28 cellular contexts compared by ENCODE assay signal in genomic region chr10:42801135-42801534, GRCh38. TPM values are rescaled to one million over a fixed set of nuclear protein-coding genes. Genes with fewer than 3 reads are reported as not detected.
A peak's percentile ranks its signal among the peaks of the same experiment; 100 is the strongest.
DNase-seq lines count a peak whose midpoint lies in the region; ATAC-seq, FAIRE-seq and TF ChIP-seq lines count a peak whose summit lies in the region.
"Had no signal": no experiment of that assay in that cellular context is flagged by ENCODE, and none has a peak within 500 bp of the region (broad histone marks: within the 10 kb centered on the region; RNA-seq: fewer than 3 reads in every experiment).

No MANE protein-coding gene starts in this region.

- peaks cover 40% of the 10 kb centered on the region for H3K36me3 ChIP-seq in IMR-90 (ENCODE audit: control insufficient read depth, insufficient read depth, low read length)
- H3K36me3 ChIP-seq in GM12878 (ENCODE audit: control insufficient read depth in 2 of 2, insufficient read depth in 2 of 2, low read length in 1 of 2), result peaks cover 14 to 38% of the 10 kb centered on the region in 2 experiments
- H3K36me3 ChIP-seq in mesendoderm (ENCODE audit: control insufficient read depth, insufficient read depth, low read length), result peaks cover 18% of the 10 kb centered on the region

- H2BK20ac ChIP-seq in IMR-90 (ENCODE audit: low read depth, low read length), result no peak overlapping the region

- no peak for FAIRE-seq in GM12878 (lab: Jason Lieb, UNC)
- FAIRE-seq: kidney, TTC549 had no signal

- H4K5ac ChIP-seq in IMR-90 (ENCODE audit: low read depth, low read length), result no peak overlapping the region
- no peak overlapping the region for H4K5ac ChIP-seq in mesendoderm (ENCODE audit: low read length)

- H3K36me3 Mint-ChIP-seq in activated CD4-positive, alpha-beta T cell treated with anti-CD3 and anti-CD28 coated beads for 36 hours (ENCODE audit: low read depth), result peaks cover 89% of the 10 kb centered on the region
- peaks cover 77% of the 10 kb centered on the region for H3K36me3 Mint-ChIP-seq in activated CD4-positive, alpha-beta T cell treated with anti-CD3 and anti-CD28 coated beads, Interleukin-2, amount 10 ng/mL, durations not matched to agents 7 days and 5 days (ENCODE audit: low read depth)

- no peak overlapping the region for H2AK5ac ChIP-seq in IMR-90 (ENCODE audit: low read depth, low read length)
- no peak overlapping the region for H2AK5ac ChIP-seq in mesendoderm (ENCODE audit: low read length)

- TF ChIP-seq RAD21 in IMR-90 (IDR thresholded peaks at IDR 0.05; ENCODE audit: low read length), result no peak
- TF ChIP-seq RAD21 in GM12878 (IDR thresholded peaks at IDR 0.05; ENCODE audit: insufficient read depth, low read depth, low read length), result no peak

- RAD21 ChIA-PET in GM12878 (lab: Charles Lee; ENCODE audit: unreplicated experiment), result no interaction called here

- POLR2A ChIA-PET in activated CD4-positive, alpha-beta T cell treated with anti-CD3 and anti-CD28 coated beads for 36 hours (lab: Charles Lee), result interaction anchor here (1.5 kb wide), 1 partner anchor 12 kb away, joined by 3 read pairs; no protein-coding TSS in a partner anchor
- POLR2A ChIA-PET in activated CD4-positive, alpha-beta T cell treated with anti-CD3 and anti-CD28 coated beads, Interleukin-2, amount 10 ng/mL, durations not matched to agents 7 days and 5 days (lab: Charles Lee), result no interaction called here
- POLR2A ChIA-PET in IMR-90 (lab: Charles Lee; ENCODE audit: unreplicated experiment), result no interaction called here
- POLR2A ChIA-PET in GM12878 (lab: Charles Lee), result interaction anchor here (1.4 kb wide), 1 partner anchor 18 kb away, joined by 4 read pairs; the partner anchor contains the start of gene BMS1

- in situ Hi-C loops in IMR-90 (cut with MboI; ENCODE audit: low sequenced_read_pairs), result no loop called here
- in situ Hi-C loops in GM12878 (cut with MboI), result no loop called here

- no peak overlapping the region for H2BK120ac ChIP-seq in IMR-90 (ENCODE audit: low read depth, low read length)
- no peak overlapping the region for H2BK120ac ChIP-seq in mesendoderm (ENCODE audit: low read depth, low read length)

- H3K56ac ChIP-seq in IMR-90 (ENCODE audit: extremely low read depth, insufficient read depth, low read length), result no peak overlapping the region
- no peak overlapping the region for H3K56ac ChIP-seq in mesendoderm (ENCODE audit: low read length)

- TF ChIP-seq EP300 in GM12878 (IDR thresholded peaks at IDR 0.05; ENCODE audit: borderline replicate concordance in 1 of 2, control insufficient read depth in 1 of 2, low read depth in 2 of 2, low read length in 2 of 2), result no peak

- H2AK9ac ChIP-seq in IMR-90 (replicated peaks; ENCODE audit: low read depth, low read length, poor library complexity), result no peak overlapping the region

- H3K27me3 Mint-ChIP-seq in activated CD4-positive, alpha-beta T cell treated with anti-CD3 and anti-CD28 coated beads for 36 hours, result no peaks in the 10 kb centered on the region
- H3K27me3 Mint-ChIP-seq in activated CD4-positive, alpha-beta T cell treated with anti-CD3 and anti-CD28 coated beads, Interleukin-2, amount 10 ng/mL, durations not matched to agents 7 days and 5 days, result no peaks in the 10 kb centered on the region
- H3K27me3 Mint-ChIP-seq: CD8-positive, alpha-beta memory T cell; T-cell had no signal

- DNase-seq in activated CD4-positive, alpha-beta T cell treated with anti-CD3 and anti-CD28 coated beads for 36 hours, result peak; percentile 24
- DNase-seq in activated CD4-positive, alpha-beta T cell treated with anti-CD3 and anti-CD28 coated beads, Interleukin-2, amount 10 ng/mL, durations not matched to agents 7 days and 5 days, result no peak
- DNase-seq in IMR-90 (peak; percentile 21), GM12878 (ENCODE audit: low read depth, low spot score) (no peak), GM19238 (ENCODE audit: insufficient read length, low spot score) (no peak), mesendoderm (no peak), SW480 (ENCODE audit: low spot score) (no peak)
- DNase-seq: 8988T; AML-193; aorta; CD8-positive, alpha-beta memory T cell; erythroblast; gastrocnemius medialis; kidney; MV-4-11; NCI-H1694 treated with DMSO at 0.1 percent for 48 hours; NCI-H2227 treated with DMSO at 0.1 percent for 48 hours; NCI-H82; OCI-M1; retina; SHP77; T-cell had no signal

- H3K9me3 ChIP-seq in IMR-90 (ENCODE audit: control insufficient read depth, insufficient read depth, low read length) (no peaks in the 10 kb centered on the region), GM12878 (replicated peaks; ENCODE audit: control insufficient read depth, insufficient read depth, low read length) (no peaks in the 10 kb centered on the region)
- H3K9me3 ChIP-seq: gastrocnemius medialis, suprapubic skin, vagina had no signal

- H3K9me3 Mint-ChIP-seq in activated CD4-positive, alpha-beta T cell treated with anti-CD3 and anti-CD28 coated beads for 36 hours (ENCODE audit: low read depth), result peaks cover 2% of the 10 kb centered on the region
- no peaks in the 10 kb centered on the region for H3K9me3 Mint-ChIP-seq in activated CD4-positive, alpha-beta T cell treated with anti-CD3 and anti-CD28 coated beads, Interleukin-2, amount 10 ng/mL, durations not matched to agents 7 days and 5 days
- H3K9me3 Mint-ChIP-seq: CD8-positive, alpha-beta memory T cell; T-cell had no signal

- H3K9ac ChIP-seq in IMR-90 (ENCODE audit: low read depth, low read length) (no peak overlapping the region), GM12878 (ENCODE audit: control insufficient read depth, insufficient read depth, low read length) (no peak overlapping the region), mesendoderm (ENCODE audit: low read length) (no peak overlapping the region)
- H3K9ac ChIP-seq: KMS-11 had no signal

- H2BK5ac ChIP-seq in IMR-90 (ENCODE audit: low read depth, low read length, poor library complexity, severe bottlenecking) (no peak overlapping the region), mesendoderm (ENCODE audit: low read length) (no peak overlapping the region)

- H3K79me2 ChIP-seq in GM12878 (ENCODE audit: control insufficient read depth, insufficient read depth, low read length) (no peaks in the 10 kb centered on the region), mesendoderm (ENCODE audit: control insufficient read depth, insufficient read depth, low read length) (no peaks in the 10 kb centered on the region)

- H2BK15ac ChIP-seq in IMR-90 (ENCODE audit: low read depth, low read length) (no peak overlapping the region), mesendoderm (replicated peaks; ENCODE audit: low read depth) (no peak overlapping the region)

- no peak overlapping the region for H2AFZ ChIP-seq in IMR-90 (replicated peaks; ENCODE audit: low read length, poor library complexity)
- no peak overlapping the region for H2AFZ ChIP-seq in GM12878 (ENCODE audit: control insufficient read depth, low read depth, low read length)

- no peak overlapping the region for H3K4me3 ChIP-seq in IMR-90 (ENCODE audit: insufficient read depth, low read depth, low read length)
- H3K4me3 ChIP-seq in GM12878, result no peak overlapping the region
- H3K4me3 ChIP-seq in mesendoderm (ENCODE audit: low read length), result no peak overlapping the region
- H3K4me3 ChIP-seq: gastrocnemius medialis, lung, suprapubic skin, vagina had no signal

- BruUV-seq in IMR-90 (replicated peaks; lab: Mats Ljungman, UMichigan) (no TSS peak), GM12878 (replicated peaks; lab: Mats Ljungman, UMichigan) (no TSS peak)

- dilution Hi-C loops in IMR-90 (cut with HindIII; ENCODE audit: low sequenced_read_pairs, unreplicated experiment), result no loop called here

- H4K91ac ChIP-seq in IMR-90 (ENCODE audit: insufficient read depth, low read depth, low read length), result no peak overlapping the region

- H4K8ac ChIP-seq in IMR-90 (ENCODE audit: low read depth in 2 of 2, low read length in 2 of 2), result no peak overlapping the region
- no peak overlapping the region for H4K8ac ChIP-seq in mesendoderm (ENCODE audit: low read depth, low read length)

- H3K27ac ChIP-seq in IMR-90 (ENCODE audit: insufficient read depth, low read length) (no peak overlapping the region), GM12878 (ENCODE audit: control insufficient read depth, insufficient read depth) (no peak overlapping the region), mesendoderm (ENCODE audit: low read depth, low read length) (no peak overlapping the region)
- H3K27ac ChIP-seq: gastrocnemius medialis, KMS-11, suprapubic skin, vagina had no signal

- H3K4me2 ChIP-seq in IMR-90 (ENCODE audit: low read depth, low read length), result no peak overlapping the region
- no peak overlapping the region for H3K4me2 ChIP-seq in GM12878 (ENCODE audit: control insufficient read depth, insufficient read depth)
- H3K4me2 ChIP-seq in mesendoderm (ENCODE audit: low read length), result no peak overlapping the region
- H3K4me2 ChIP-seq: KMS-11 had no signal

- H3K4ac ChIP-seq in IMR-90 (ENCODE audit: low read depth, low read length) (no peak overlapping the region), mesendoderm (ENCODE audit: low read depth, low read length) (no peak overlapping the region)

- peaks cover 6 to 8% of the 10 kb centered on the region in 2 experiments; a peak in 1 of 4 replicates for H3K79me1 ChIP-seq in IMR-90 (ENCODE audit: low read depth in 1 of 2, low read length in 2 of 2)
- no peaks in the 10 kb centered on the region for H3K79me1 ChIP-seq in mesendoderm (ENCODE audit: low read length)

- H3K18ac ChIP-seq in IMR-90 (ENCODE audit: low read depth, low read length), result no peak overlapping the region
- H3K18ac ChIP-seq in mesendoderm (ENCODE audit: low read length), result no peak overlapping the region

- ATAC-seq in activated CD4-positive, alpha-beta T cell treated with anti-CD3 and anti-CD28 coated beads for 36 hours, result peak; percentile 94
- ATAC-seq in GM18858 (IDR thresholded peaks at IDR 0.05; ENCODE audit: unreplicated experiment) (peak; percentile 36), IMR-90 (ENCODE audit: low read depth) (no peak), GM12878 (peak; percentile 26; the same call in 1 of the 3 replicates)
- ATAC-seq: gastrocnemius medialis, T-cell had no signal

- peaks cover 31% of the 10 kb centered on the region for H3K4me1 Mint-ChIP-seq in activated CD4-positive, alpha-beta T cell treated with anti-CD3 and anti-CD28 coated beads for 36 hours
- peaks cover 4% of the 10 kb centered on the region for H3K4me1 Mint-ChIP-seq in activated CD4-positive, alpha-beta T cell treated with anti-CD3 and anti-CD28 coated beads, Interleukin-2, amount 10 ng/mL, durations not matched to agents 7 days and 5 days

- H3K27me3 ChIP-seq in IMR-90 (ENCODE audit: control insufficient read depth, insufficient read depth, low read length) (no peaks in the 10 kb centered on the region), GM12878 (replicated peaks in 1 of 2; ENCODE audit: control insufficient read depth in 2 of 2, insufficient read depth in 2 of 2, low read length in 1 of 2) (no peaks in the 10 kb centered on the region), mesendoderm (ENCODE audit: insufficient read depth, low read length, poor library complexity) (no peaks in the 10 kb centered on the region)
- H3K27me3 ChIP-seq: gastrocnemius medialis, suprapubic skin, vagina had no signal

- no peak overlapping the region for H3K4me3 Mint-ChIP-seq in activated CD4-positive, alpha-beta T cell treated with anti-CD3 and anti-CD28 coated beads for 36 hours
- H3K4me3 Mint-ChIP-seq in activated CD4-positive, alpha-beta T cell treated with anti-CD3 and anti-CD28 coated beads, Interleukin-2, amount 10 ng/mL, durations not matched to agents 7 days and 5 days, result no peak overlapping the region
- H3K4me3 Mint-ChIP-seq: CD8-positive, alpha-beta memory T cell; T-cell had no signal

- H3K23ac ChIP-seq in IMR-90 (ENCODE audit: low read depth, low read length) (no peak overlapping the region), mesendoderm (ENCODE audit: low read length) (no peak overlapping the region)

- TF ChIP-seq POLR2A in IMR-90 (IDR thresholded peaks at IDR 0.05; ENCODE audit: low read depth, low read length) (no peak), GM12878 (IDR thresholded peaks at IDR 0.05; ENCODE audit: low read depth, low read length) (no peak)

- H3K27ac Mint-ChIP-seq in activated CD4-positive, alpha-beta T cell treated with anti-CD3 and anti-CD28 coated beads for 36 hours, result peak overlapping the region; percentile 89
- H3K27ac Mint-ChIP-seq in activated CD4-positive, alpha-beta T cell treated with anti-CD3 and anti-CD28 coated beads, Interleukin-2, amount 10 ng/mL, durations not matched to agents 7 days and 5 days, result no peak overlapping the region
- H3K27ac Mint-ChIP-seq: T-cell had no signal

- intact Hi-C loops in activated CD4-positive, alpha-beta T cell treated with anti-CD3 and anti-CD28 coated beads for 36 hours (cut with DNase I, micrococcal nuclease), result loop anchor here (1.0 to 5.0 kb wide), 4 partner anchors 19 to 339 kb away; partner anchors contain the start of genes ZNF33B (in 2 of the 2) and BMS1 (in 1 of the 2)
- intact Hi-C loops in IMR-90 (cut with micrococcal nuclease), result no loop called here
- intact Hi-C loops in GM12878 (cut with micrococcal nuclease; ENCODE audit: unreplicated experiment), result no loop called here

- no peak overlapping the region for H3K14ac ChIP-seq in IMR-90 (replicated peaks; ENCODE audit: low read depth, low read length)

- SMC1A ChIA-PET in GM12878 (lab: Charles Lee; ENCODE audit: uncharacterized antibody, unreplicated experiment), result no interaction called here

- H3K9me1 ChIP-seq in IMR-90 (ENCODE audit: insufficient read depth, low read length), result no peaks in the 10 kb centered on the region

- H4K20me1 ChIP-seq in IMR-90 (ENCODE audit: insufficient read depth, low read length) (no peaks in the 10 kb centered on the region), GM12878 (ENCODE audit: control insufficient read depth, insufficient read depth) (no peaks in the 10 kb centered on the region)

- H3K4me1 ChIP-seq in IMR-90 (ENCODE audit: control insufficient read depth, insufficient read depth, low read length) (no peaks in the 10 kb centered on the region), GM12878 (ENCODE audit: control insufficient read depth, insufficient read depth, low read length) (no peaks in the 10 kb centered on the region), mesendoderm (ENCODE audit: control insufficient read depth, low read depth, low read length) (no peaks in the 10 kb centered on the region)
- H3K4me1 ChIP-seq: gastrocnemius medialis, suprapubic skin, vagina had no signal

- CTCF ChIA-PET in activated CD4-positive, alpha-beta T cell treated with anti-CD3 and anti-CD28 coated beads for 36 hours (lab: Charles Lee), result interaction anchor here (0.6 to 2.6 kb wide), 3 partner anchors 12 to 21 kb away, joined by 3 to 10 read pairs (median 3); partner anchors contain the start of gene BMS1
- CTCF ChIA-PET in activated CD4-positive, alpha-beta T cell treated with anti-CD3 and anti-CD28 coated beads, Interleukin-2, amount 10 ng/mL, durations not matched to agents 7 days and 5 days (lab: Charles Lee), result interaction anchor here (0.6 kb wide), 1 partner anchor 553 kb away, joined by 3 read pairs; no protein-coding TSS in a partner anchor
- CTCF ChIA-PET in IMR-90 (lab: Yijun Ruan, JAX), result no interaction called here
- CTCF ChIA-PET in GM12878 (lab: Yijun Ruan, JAX), result no interaction called here

- no peak for TF ChIP-seq CTCF in IMR-90 (conservative IDR thresholded peaks at IDR 0.05; ENCODE audit: low read depth, low read length)
- TF ChIP-seq CTCF in GM12878 (IDR thresholded peaks at IDR 0.05 in 2 of 3, conservative IDR thresholded peaks at IDR 0.05 in 1 of 3; ENCODE audit: control insufficient read depth in 2 of 3, extremely low read depth in 1 of 3, insufficient read depth in 1 of 3, low read depth in 3 of 3, low read length in 3 of 3), result no peak

RNA-seq across cellular contexts. Expression of gene BMS1, which starts 18.5 kb away (rescaled TPM):
- 10 to 100 TPM; 26.5 to 30.4 TPM for total RNA-seq in activated CD4-positive, alpha-beta T cell treated with anti-CD3 and anti-CD28 coated beads for 36 hours
- 10 to 100 TPM; 15.9 to 16.2 TPM for total RNA-seq in activated CD4-positive, alpha-beta T cell treated with anti-CD3 and anti-CD28 coated beads, Interleukin-2, amount 10 ng/mL, durations not matched to agents 7 days and 5 days
- total RNA-seq in IMR-90 (2012; rRNA removed), result 22.9 and 28.3 TPM in 2 replicates
- polyA plus RNA-seq in IMR-90 (2012; rRNA removed), result 6.1 and 7.5 TPM in 2 replicates
- polyA plus RNA-seq in IMR-90 (2012; cell fraction: cytosol; rRNA removed), result 1.0 and 2.1 TPM in 2 replicates
- 1.2 and 6.4 TPM in 2 replicates for polyA plus RNA-seq in IMR-90 (2012; cell fraction: nucleus; rRNA removed; ENCODE audit: low replicate concordance)
- 19.6 and 21.5 TPM in 2 replicates for total RNA-seq in GM12878 (2013; cell fraction: nucleolus; rRNA removed)
- 19.0 and 22.2 TPM in 2 replicates for total RNA-seq in GM12878 (2014; rRNA removed)
- total RNA-seq in GM12878 (2014; rRNA removed; fragmentation: Illumina TruSeq; extraction: Trizol), result 30.4 and 33.0 TPM in 2 replicates
- 21.2 and 22.9 TPM in 2 replicates for total RNA-seq in GM12878 (2021)
- 12.0 TPM for polyA plus RNA-seq in GM12878 (2011; ENCODE audit: low read depth)
- 7.6 and 8.9 TPM in 2 replicates for polyA plus RNA-seq in GM12878 (2011; rRNA removed)
- polyA plus RNA-seq in GM12878 (2011; cell fraction: cytosol; rRNA removed), result 3.8 and 5.6 TPM in 2 replicates
- 4.9 and 8.3 TPM in 2 replicates for polyA plus RNA-seq in GM12878 (2011; cell fraction: nucleus; rRNA removed)
- polyA plus RNA-seq in GM12878 (2012), result 13.4 and 13.6 TPM in 2 replicates
- 28.7 and 33.5 TPM in 2 replicates for polyA plus RNA-seq in GM12878 (2014; fragmentation: Illumina TruSeq; extraction: Trizol)
- polyA plus RNA-seq in GM12878 (2014; fragmentation: Nextera tagmentation; extraction: Ambion mirVana), result 10 to 100 TPM; 10.1 to 16.8 TPM
- 14.9 and 16.2 TPM in 2 replicates for polyA plus RNA-seq in GM12878 (2014; rRNA removed)
- polyA plus RNA-seq in GM12878 (2016; fragmentation: Nextera tagmentation; extraction: Ambion mirVana), result 10 to 100 TPM; 30.6 to 33.6 TPM
- polyA minus RNA-seq in GM12878 (2011; rRNA and poly(A)+ RNA removed), result 7.7 and 8.9 TPM in 2 replicates
- 4.1 and 6.4 TPM in 2 replicates for polyA minus RNA-seq in GM12878 (2011; cell fraction: cytosol; rRNA and poly(A)+ RNA removed)
- 4.5 and 6.1 TPM in 2 replicates for polyA minus RNA-seq in GM12878 (2011; cell fraction: nucleus; rRNA and poly(A)+ RNA removed)
- 32.4 TPM for polyA plus RNA-seq in mesendoderm (2013, experiment 1 of 2)
- polyA plus RNA-seq in mesendoderm (2013, experiment 2 of 2), result 32.6 TPM

Comparison
In these comparisons a context has a peak if more than half of its experiments do, and no peak if none do; other contexts are left out.
1. DNase-seq: peak in activated CD4-positive, alpha-beta T cell treated with anti-CD3 and anti-CD28 coated beads for 36 hours (single experiment) and IMR-90 (single experiment); none in activated CD4-positive, alpha-beta T cell treated with anti-CD3 and anti-CD28 coated beads, Interleukin-2, amount 10 ng/mL, durations not matched to agents 7 days and 5 days (single experiment), GM12878 (single experiment), GM19238 (single experiment), mesendoderm (single experiment) and SW480 (single experiment).
2. POLR2A ChIA-PET loops: an anchor here in activated CD4-positive, alpha-beta T cell treated with anti-CD3 and anti-CD28 coated beads for 36 hours (1.5 kb wide) and GM12878 (1.4 kb wide); none called in activated CD4-positive, alpha-beta T cell treated with anti-CD3 and anti-CD28 coated beads, Interleukin-2, amount 10 ng/mL, durations not matched to agents 7 days and 5 days and IMR-90.
3. CTCF ChIA-PET loops: an anchor here in activated CD4-positive, alpha-beta T cell treated with anti-CD3 and anti-CD28 coated beads for 36 hours (0.6 to 2.6 kb wide) and activated CD4-positive, alpha-beta T cell treated with anti-CD3 and anti-CD28 coated beads, Interleukin-2, amount 10 ng/mL, durations not matched to agents 7 days and 5 days (0.6 kb wide); none called in IMR-90 and GM12878.
4. intact Hi-C loops: an anchor here in activated CD4-positive, alpha-beta T cell treated with anti-CD3 and anti-CD28 coated beads for 36 hours (1.0 to 5.0 kb wide); none called in IMR-90 and GM12878.